In genomic region chr7:45573636-45574470, GRCh38 we compare ENCODE assay signal across 8 cellular contexts. TPM values are rescaled to one million over a fixed set of nuclear protein-coding genes. Genes with fewer than 3 reads are reported as not detected.
DNase-seq lines count a peak whose midpoint lies in the region; ATAC-seq and TF ChIP-seq lines count a peak whose summit lies in the region.

ADCY1 (plus strand) TSS chr7:45574368; CDS start chr7:45574544, 176 bp downstream.

- no peaks in the 10 kb centered on the region for H3F3A ChIP-seq in SK-N-SH (replicated peaks; ENCODE audit: insufficient read depth)

- H4K20me1 ChIP-seq in SK-N-SH (ENCODE audit: insufficient read depth) = no peaks in the 10 kb centered on the region
- H4K20me1 ChIP-seq in OCI-LY3 (ENCODE audit: insufficient read depth, low read length) = no peaks in the 10 kb centered on the region; the same call in 1 of the 2 replicates

- H3K36me3 ChIP-seq in SK-N-SH (replicated peaks in 1 of 2; ENCODE audit: control insufficient read depth in 1 of 2, insufficient read depth in 2 of 2, low read length in 1 of 2) (no peaks in the 10 kb centered on the region), OCI-LY3 (replicated peaks; ENCODE audit: low read depth, low read length) (no peaks in the 10 kb centered on the region), neuron (ENCODE audit: insufficient read depth, low read length) (no peaks in the 10 kb centered on the region)

- no peak for TF ChIP-seq EP300 in SK-N-SH (IDR thresholded peaks at IDR 0.05; ENCODE audit: borderline replicate concordance in 1 of 2, low read depth in 1 of 2, low read length in 1 of 2)

- ATAC-seq in SK-N-SH treated with all-trans-retinoic acid at 6 μM for 48 hours (no peak), HG02973 (IDR thresholded peaks at IDR 0.05; ENCODE audit: unreplicated experiment) (no peak), esophagus mucosa (no peak)

- POLR2A ChIA-PET in SK-N-SH (lab: Yijun Ruan, JAX) = no interaction called here

- no peaks in the 10 kb centered on the region for H3K9me3 ChIP-seq in SK-N-SH
- H3K9me3 ChIP-seq in OCI-LY3 (ENCODE audit: insufficient read depth, low read length) = no peaks in the 10 kb centered on the region
- no peaks in the 10 kb centered on the region for H3K9me3 ChIP-seq in neuron (ENCODE audit: low read length)

- H3K9me2 ChIP-seq in SK-N-SH = no peaks in the 10 kb centered on the region

- peak within 1 kb of the TSS; percentile 56; the same call in 1 of the 2 replicates for H2AFZ ChIP-seq in SK-N-SH (ENCODE audit: low read depth)
- peak within 1 kb of the TSS; percentile 92 for H2AFZ ChIP-seq in OCI-LY3 (ENCODE audit: low read depth, low read length)
- H2AFZ ChIP-seq in neuron (ENCODE audit: low read depth, low read length) = peak within 1 kb of the TSS; percentile 85

- H3K79me2 ChIP-seq in SK-N-SH (ENCODE audit: insufficient read depth) = no peaks in the 10 kb centered on the region
- peaks cover 9% of the 10 kb centered on the region for H3K79me2 ChIP-seq in OCI-LY3 (ENCODE audit: low read length)

- DNase-seq in SK-N-SH = peak; percentile 99
- no peak for DNase-seq in epithelial cell of esophagus (ENCODE audit: low read depth)
- no peak for DNase-seq in GF-D8 (lab: John Stamatoyannopoulos, UW)

- H3K9ac ChIP-seq in SK-N-SH (no peak within 1 kb of the TSS), OCI-LY3 (ENCODE audit: low read length) (peak within 1 kb of the TSS; percentile 90)

- H3K4me2 ChIP-seq in SK-N-SH = peak within 1 kb of the TSS; percentile 81
- H3K4me2 ChIP-seq in OCI-LY3 (ENCODE audit: low read length) = peak within 1 kb of the TSS; percentile 100

- no peak for TF ChIP-seq RAD21 in SK-N-SH (IDR thresholded peaks at IDR 0.05; ENCODE audit: low read length)

- H3K27ac ChIP-seq in SK-N-SH (ENCODE audit: low read depth in 2 of 2, low read length in 1 of 2) = peak within 1 kb of the TSS in 1 of 2 experiments; percentile 84; a peak in 2 of 4 replicates
- H3K27ac ChIP-seq in OCI-LY3 (ENCODE audit: low read length) = no peak within 1 kb of the TSS

- H3K27me3 ChIP-seq in SK-N-SH (ENCODE audit: insufficient read depth) = peaks cover 43% of the 10 kb centered on the region
- peaks cover 7% of the 10 kb centered on the region; the same call in 1 of the 2 replicates for H3K27me3 ChIP-seq in OCI-LY3 (ENCODE audit: low read depth, low read length)
- H3K27me3 ChIP-seq in neuron (ENCODE audit: insufficient read depth, low read length) = peaks cover 34% of the 10 kb centered on the region

- TF ChIP-seq CTCF in SK-N-SH (IDR thresholded peaks at IDR 0.05) (no peak), OCI-LY3 (IDR thresholded peaks at IDR 0.05; ENCODE audit: low read depth, low read length) (no peak), epithelial cell of esophagus (IDR thresholded peaks at IDR 0.05; ENCODE audit: insufficient read depth, low read depth, low read length, missing control alignments) (no peak)

- WGBS in SK-N-SH (ENCODE audit: low lambda C conversion rate) = 54% methylated on average over 41 of the region's 89 CpGs

- CTCF ChIA-PET in SK-N-SH (lab: Yijun Ruan, JAX) = interaction anchor here (0.6 to 2.8 kb wide), 9 partner anchors 9 to 357 kb away, joined by 3 to 14 read pairs (median 4); no protein-coding TSS in a partner anchor

- peak within 1 kb of the TSS; percentile 37 to 58 for H3K4me3 ChIP-seq in SK-N-SH (ENCODE audit: low read depth in 2 of 2, low read length in 1 of 2)
- H3K4me3 ChIP-seq in OCI-LY3 (ENCODE audit: low read length) = peak within 1 kb of the TSS; percentile 96
- peak within 1 kb of the TSS; percentile 28 for H3K4me3 ChIP-seq in epithelial cell of esophagus (ENCODE audit: low read length)
- peak within 1 kb of the TSS; percentile 74 for H3K4me3 ChIP-seq in neuron (ENCODE audit: low read length)

- H3K4me1 ChIP-seq in SK-N-SH (ENCODE audit: control insufficient read depth in 1 of 2, insufficient read depth in 2 of 2, low read depth in 1 of 2, low read length in 1 of 2) (peaks cover 0 to 54% of the 10 kb centered on the region in 2 experiments; a peak in 2 of 4 replicates), OCI-LY3 (ENCODE audit: low read length) (peaks cover 11% of the 10 kb centered on the region; the same call in 1 of the 2 replicates), neuron (ENCODE audit: insufficient read depth, low read length) (peaks cover 16% of the 10 kb centered on the region)

TF ChIP-seq in SK-N-SH, 30 proteins besides CTCF, POLR2A, EP300 and RAD21:
- TF ChIP-seq NRF1 (IDR thresholded peaks at IDR 0.05; ENCODE audit: low read depth, low read length) (peak; percentile 63; the same call in 1 of the 2 replicates), NFIC (IDR thresholded peaks at IDR 0.05; ENCODE audit: borderline replicate concordance) (no peak), FOXJ3 (CRISPR knock-in tag; IDR thresholded peaks at IDR 0.05) (no peak), MEF2A (IDR thresholded peaks at IDR 0.05; ENCODE audit: borderline replicate concordance, low read depth) (no peak), TAF1 (IDR thresholded peaks at IDR 0.05; ENCODE audit: borderline replicate concordance, low read depth, low read length) (no peak), SIN3A (IDR thresholded peaks at IDR 0.05; ENCODE audit: borderline replicate concordance, low read depth, low read length) (no peak)

TF ChIP-seq in SK-N-SH treated with all-trans-retinoic acid at 6 μM for 48 hours, 23 proteins besides CTCF, POLR2A, EP300 and RAD21:
- TF ChIP-seq CSDC2 (CRISPR knock-in tag; IDR thresholded peaks at IDR 0.05) (no peak), RARB (CRISPR knock-in tag; IDR thresholded peaks at IDR 0.05) (no peak), TOX (CRISPR knock-in tag; IDR thresholded peaks at IDR 0.05; ENCODE audit: borderline replicate concordance) (no peak), ZFP30 (CRISPR knock-in tag; IDR thresholded peaks at IDR 0.05) (no peak), ZC3H10 (CRISPR knock-in tag; IDR thresholded peaks at IDR 0.05) (no peak), ZNF8 (CRISPR knock-in tag; IDR thresholded peaks at IDR 0.05) (no peak)
- TF ChIP-seq, protein P1, sequence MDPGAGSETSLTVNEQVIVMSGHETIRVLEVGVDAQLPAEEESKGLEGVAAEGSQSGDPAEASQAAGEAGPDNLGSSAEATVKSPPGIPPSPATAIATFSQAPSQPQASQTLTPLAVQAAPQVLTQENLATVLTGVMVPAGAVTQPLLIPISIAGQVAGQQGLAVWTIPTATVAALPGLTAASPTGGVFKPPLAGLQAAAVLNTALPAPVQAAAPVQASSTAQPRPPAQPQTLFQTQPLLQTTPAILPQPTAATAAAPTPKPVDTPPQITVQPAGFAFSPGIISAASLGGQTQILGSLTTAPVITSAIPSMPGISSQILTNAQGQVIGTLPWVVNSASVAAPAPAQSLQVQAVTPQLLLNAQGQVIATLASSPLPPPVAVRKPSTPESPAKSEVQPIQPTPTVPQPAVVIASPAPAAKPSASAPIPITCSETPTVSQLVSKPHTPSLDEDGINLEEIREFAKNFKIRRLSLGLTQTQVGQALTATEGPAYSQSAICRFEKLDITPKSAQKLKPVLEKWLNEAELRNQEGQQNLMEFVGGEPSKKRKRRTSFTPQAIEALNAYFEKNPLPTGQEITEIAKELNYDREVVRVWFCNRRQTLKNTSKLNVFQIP (CRISPR knock-in tag; IDR thresholded peaks at IDR 0.05; ENCODE audit: borderline replicate concordance, low read depth) = no peak
- TF ChIP-seq, protein P2, sequence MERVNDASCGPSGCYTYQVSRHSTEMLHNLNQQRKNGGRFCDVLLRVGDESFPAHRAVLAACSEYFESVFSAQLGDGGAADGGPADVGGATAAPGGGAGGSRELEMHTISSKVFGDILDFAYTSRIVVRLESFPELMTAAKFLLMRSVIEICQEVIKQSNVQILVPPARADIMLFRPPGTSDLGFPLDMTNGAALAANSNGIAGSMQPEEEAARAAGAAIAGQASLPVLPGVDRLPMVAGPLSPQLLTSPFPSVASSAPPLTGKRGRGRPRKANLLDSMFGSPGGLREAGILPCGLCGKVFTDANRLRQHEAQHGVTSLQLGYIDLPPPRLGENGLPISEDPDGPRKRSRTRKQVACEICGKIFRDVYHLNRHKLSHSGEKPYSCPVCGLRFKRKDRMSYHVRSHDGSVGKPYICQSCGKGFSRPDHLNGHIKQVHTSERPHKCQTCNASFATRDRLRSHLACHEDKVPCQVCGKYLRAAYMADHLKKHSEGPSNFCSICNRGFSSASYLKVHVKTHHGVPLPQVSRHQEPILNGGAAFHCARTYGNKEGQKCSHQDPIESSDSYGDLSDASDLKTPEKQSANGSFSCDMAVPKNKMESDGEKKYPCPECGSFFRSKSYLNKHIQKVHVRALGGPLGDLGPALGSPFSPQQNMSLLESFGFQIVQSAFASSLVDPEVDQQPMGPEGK (CRISPR knock-in tag; IDR thresholded peaks at IDR 0.05; ENCODE audit: borderline replicate concordance) = no peak
TF ChIP-seq in SK-N-SH treated with all-trans-retinoic acid at 6 μM for 48 hours: peak in this region for 0.

RNA-seq across cellular contexts. Expression of gene ADCY1, which starts in this region (rescaled TPM):
- 0.16 and 0.54 TPM in 2 replicates for polyA plus RNA-seq in SK-N-SH (2012; rRNA removed)
- polyA plus RNA-seq in SK-N-SH (2012; cell fraction: cytosol; rRNA removed) = 0.36 and 0.88 TPM in 2 replicates
- 0.37 and 0.41 TPM in 2 replicates for polyA plus RNA-seq in SK-N-SH (2012; cell fraction: nucleus; rRNA removed)
- total RNA-seq in esophagus mucosa = 0.40 TPM

Comparison
In these comparisons a context has a peak if more than half of its experiments do, and no peak if none do; other contexts are left out.
1. Peak in DNase-seq, H3K4me3 ChIP-seq and H3K4me2 ChIP-seq in SK-N-SH; RNA of the gene not detected or under 1 TPM.
2. H3K4me3 ChIP-seq: peak in every context shown above with its lines; median percentile 96 in OCI-LY3; 74 in neuron; 48 in SK-N-SH; 28 in epithelial cell of esophagus.